In genomic region chr2:173544621-173545363, GRCh38 we compare ENCODE assay signal across 18 cellular contexts.
"Had no signal": no experiment of that assay in that cellular context is flagged by ENCODE, and none has a peak within 500 bp of the region (broad histone marks: within the 10 kb centered on the region; RNA-seq: fewer than 3 reads in every experiment).

No MANE protein-coding gene starts in this region.

- DNase-seq: activated CD4-positive, alpha-beta memory T cell treated with anti-CD3 and anti-CD28 coated beads, Interleukin-2, amount 10 ng/mL, durations not matched to agents 7 days and 5 days; activated CD4-positive, alpha-beta T cell treated with anti-CD3 and anti-CD28 coated beads for 1 hour; activated gamma-delta T cell treated with Interleukin-2 at 50 U/mL for 16 hours; activated T-cell treated with anti-CD3 and anti-CD28 coated beads, Interleukin-2, amount 50 U/mL, for 72 hours; effector CD4-positive, alpha-beta T cell; lower lobe of right lung; midbrain; naive B cell had no signal

- H3K27ac ChIP-seq: ascending aorta, coronary artery, lower lobe of right lung, tibial nerve had no signal

- FAIRE-seq: endothelial cell of umbilical vein, islet of Langerhans, TTC549 had no signal

- H3K27me3 ChIP-seq: ascending aorta, heart left ventricle, tibial nerve had no signal

- ATAC-seq: activated T-cell treated with anti-CD3 and anti-CD28 coated beads, Interleukin-2, amount 50 U/mL, for 72 hours; lower lobe of right lung; right cardiac atrium; SK-N-SH treated with all-trans-retinoic acid at 6 μM for 48 hours; stimulated activated effector memory CD8-positive, alpha-beta T cell treated with anti-CD3 and anti-CD28 coated beads, Interleukin-12 subunit alpha, Interleukin-12 subunit beta, amount 100 ng/mL, for 72 hours had no signal

- H3K4me1 ChIP-seq: ascending aorta, lower lobe of right lung, tibial nerve had no signal

- H3K36me3 ChIP-seq: ascending aorta, heart left ventricle, lower lobe of right lung, tibial nerve had no signal

- H3K4me3 ChIP-seq: ascending aorta, coronary artery, heart left ventricle, lower lobe of right lung, tibial nerve had no signal

- H3K9me3 ChIP-seq: ascending aorta, heart left ventricle, lower lobe of right lung had no signal
